In genomic region chr5:154478752-154479159, GRCh38 we compare ENCODE assay signal across 20 cellular contexts. TPM values are rescaled to one million over a fixed set of nuclear protein-coding genes. Genes with fewer than 3 reads are reported as not detected.
DNase-seq lines count a peak whose midpoint lies in the region; ATAC-seq, FAIRE-seq and TF ChIP-seq lines count a peak whose summit lies in the region.
"Had no signal": no experiment of that assay in that cellular context is flagged by ENCODE, and none has a peak within 500 bp of the region (broad histone marks: within the 10 kb centered on the region; RNA-seq: fewer than 3 reads in every experiment).

No MANE protein-coding gene starts in this region.

- H2BK12ac ChIP-seq in H1 (ENCODE audit: low read depth, low read length): peak overlapping the region; percentile 2; the same call in 1 of the 2 replicates

- no peak for TF ChIP-seq POLR2A in H1 (IDR thresholded peaks at IDR 0.05; ENCODE audit: control extremely low read depth in 1 of 2, low read depth in 2 of 2, low read length in 2 of 2)

- no peak overlapping the region for H3K23ac ChIP-seq in H1 (ENCODE audit: insufficient read length)
- peak overlapping the region; percentile 59 for H3K23ac ChIP-seq in mesendoderm (ENCODE audit: low read length)

- H3K56ac ChIP-seq in H1 (replicated peaks; ENCODE audit: insufficient read length, low read depth, low read length) (no peak overlapping the region), mesendoderm (ENCODE audit: low read length) (peak overlapping the region; percentile 85)

- H2BK5ac ChIP-seq in H1 (ENCODE audit: low read depth, low read length) (no peak overlapping the region), mesendoderm (ENCODE audit: low read length) (no peak overlapping the region)

- no peak overlapping the region for H2AFZ ChIP-seq in H1 (ENCODE audit: low read length)
- H2AFZ ChIP-seq: parathyroid adenoma, PC-9 had no signal

- no peak overlapping the region; the same call in 1 of the 2 replicates for H3K18ac ChIP-seq in H1 (ENCODE audit: extremely low read depth, low read length)
- peak overlapping the region; percentile 1 for H3K18ac ChIP-seq in mesendoderm (ENCODE audit: low read length)

- no peak for DNase-seq in stimulated activated naive CD8-positive, alpha-beta T cell treated with anti-CD3 and anti-CD28 coated beads, Interleukin-15, amount 100 ng/mL, for 72 hours
- no peak for DNase-seq in H1 (ENCODE audit: low read depth in 1 of 2, low spot score in 2 of 2)
- peak; percentile 93 for DNase-seq in mesendoderm
- no peak for DNase-seq in AML-193 (lab: John Stamatoyannopoulos, UW)
- no peak for DNase-seq in nephron progenitor cell
- no peak for DNase-seq in amniotic stem cell (lab: John Stamatoyannopoulos, UW)
- DNase-seq: activated B cell treated with CpG ODN at 0.5 μM for 24 hours; activated CD8-positive, alpha-beta memory T cell treated with anti-CD3 and anti-CD28 coated beads, Interleukin-2, amount 50 U/mL, for 4 hours; activated naive CD8-positive, alpha-beta T cell treated with anti-CD3 and anti-CD28 coated beads for 36 hours; C1 segment of cervical spinal cord; DMS79; KBM-7; midbrain; testis had no signal

- no peak overlapping the region for H3K27ac Mint-ChIP-seq in stimulated activated naive CD8-positive, alpha-beta T cell treated with anti-CD3 and anti-CD28 coated beads, Interleukin-15, Interleukin-2, amounts not matched to agents 100 ng/mL and 50 ng/mL, for 24 hours
- H3K27ac Mint-ChIP-seq in stimulated activated naive CD8-positive, alpha-beta T cell treated with anti-CD3 and anti-CD28 coated beads, Interleukin-15, amount 100 ng/mL, for 72 hours: no peak overlapping the region
- no peak overlapping the region for H3K27ac Mint-ChIP-seq in nephron progenitor cell
- H3K27ac Mint-ChIP-seq: activated B cell treated with CpG ODN at 0.5 μM for 24 hours; activated naive CD8-positive, alpha-beta T cell treated with anti-CD3 and anti-CD28 coated beads for 36 hours had no signal

- 0% methylated on average over 18 of the region's 27 CpGs; no CpG with 5 or more reads in 1 of the 2 experiments for WGBS in H1 (ENCODE audit: extremely low coverage in 1 of 2, insufficient coverage in 1 of 2, insufficient read length in 1 of 2, insufficient replicate concordance in 2 of 2, low coverage in 1 of 2, low lambda C conversion rate in 2 of 2, missing lambda C conversion rate in 1 of 2), 2 experiments
- no CpG with 5 or more reads among the region's 27 CpGs for WGBS in mesendoderm (ENCODE audit: extremely low coverage, insufficient coverage, low lambda C conversion rate)

- H2BK120ac ChIP-seq in H1 (replicated peaks; ENCODE audit: low read depth, low read length) (no peak overlapping the region), mesendoderm (ENCODE audit: low read depth, low read length) (no peak overlapping the region)

- TF ChIP-seq EP300 in H1 (IDR thresholded peaks at IDR 0.05; ENCODE audit: borderline replicate concordance in 1 of 2, low read depth in 2 of 2, low read length in 2 of 2): no peak

- H4K91ac ChIP-seq in H1 (replicated peaks; ENCODE audit: insufficient read length, low read length): no peak overlapping the region

- H3K4me3 ChIP-seq in H1 (ENCODE audit: extremely low read depth in 1 of 4, insufficient read depth in 2 of 4, low read depth in 3 of 4, low read length in 4 of 4): peak overlapping the region in 3 of 4 experiments; percentile 6 to 58 (median 14); a peak in 5 of 8 replicates
- no peak overlapping the region for H3K4me3 ChIP-seq in mesendoderm (ENCODE audit: low read length)
- H3K4me3 ChIP-seq: PC-9, testis had no signal

- H2BK15ac ChIP-seq in H1 (ENCODE audit: low read length) (no peak overlapping the region), mesendoderm (replicated peaks; ENCODE audit: low read depth) (no peak overlapping the region)

- POLR2A ChIA-PET in H1 (lab: Charles Lee; ENCODE audit: partially characterized antibody): interaction anchor here (0.7 to 2.6 kb wide), 4 partner anchors 10 to 130 kb away, joined by 3 to 6 read pairs (median 4); no protein-coding TSS in a partner anchor

- peaks cover 27 to 63% (median 33%) of the 10 kb centered on the region in 4 experiments for H3K4me1 ChIP-seq in H1 (replicated peaks in 1 of 4; ENCODE audit: control insufficient read depth in 3 of 4, insufficient read depth in 4 of 4, low read length in 3 of 4)
- H3K4me1 ChIP-seq in mesendoderm (ENCODE audit: control insufficient read depth, low read depth, low read length): peaks cover 15% of the 10 kb centered on the region
- H3K4me1 ChIP-seq: parathyroid adenoma had no signal

- H4K8ac ChIP-seq in H1 (ENCODE audit: extremely low read depth, insufficient read depth, low read length): no peak overlapping the region
- H4K8ac ChIP-seq in mesendoderm (ENCODE audit: low read depth, low read length): no peak overlapping the region

- H3K23me2 ChIP-seq in H1 (ENCODE audit: low read depth, low read length): peaks cover 7% of the 10 kb centered on the region; the same call in 1 of the 2 replicates

- no peak overlapping the region for H3K27ac ChIP-seq in H1 (ENCODE audit: low read depth, low read length)
- H3K27ac ChIP-seq in mesendoderm (ENCODE audit: low read depth, low read length): no peak overlapping the region
- H3K27ac ChIP-seq: colonic mucosa, parathyroid adenoma, PC-9, testis had no signal

- FAIRE-seq in H1 (lab: Jason Lieb, UNC): no peak

- peaks cover 56% of the 10 kb centered on the region for H3K4me1 Mint-ChIP-seq in stimulated activated naive CD8-positive, alpha-beta T cell treated with anti-CD3 and anti-CD28 coated beads, Interleukin-15, Interleukin-2, amounts not matched to agents 100 ng/mL and 50 ng/mL, for 24 hours (ENCODE audit: low read depth)
- peaks cover 84% of the 10 kb centered on the region for H3K4me1 Mint-ChIP-seq in stimulated activated naive CD8-positive, alpha-beta T cell treated with anti-CD3 and anti-CD28 coated beads, Interleukin-15, amount 100 ng/mL, for 72 hours
- peaks cover 64% of the 10 kb centered on the region for H3K4me1 Mint-ChIP-seq in nephron progenitor cell

- peak overlapping the region; percentile 70 to 85 for H3K4me2 ChIP-seq in H1 (ENCODE audit: insufficient read depth in 1 of 2, low read depth in 2 of 2, low read length in 2 of 2)
- peak overlapping the region; percentile 64 for H3K4me2 ChIP-seq in mesendoderm (ENCODE audit: low read length)
- H3K4me2 ChIP-seq: PC-9 had no signal

- H3K9ac ChIP-seq in H1 (replicated peaks in 1 of 4; ENCODE audit: extremely low read depth in 1 of 4, low read depth in 3 of 4, low read length in 3 of 4) (no peak overlapping the region), mesendoderm (ENCODE audit: low read length) (peak overlapping the region; percentile 53)
- H3K9ac ChIP-seq: parathyroid adenoma had no signal

- no peak overlapping the region for H4K5ac ChIP-seq in H1 (ENCODE audit: insufficient read length, low read depth, low read length)
- no peak overlapping the region for H4K5ac ChIP-seq in mesendoderm (ENCODE audit: low read length)

- H3K79me2 ChIP-seq in H1 (ENCODE audit: control insufficient read depth in 1 of 2, insufficient read depth in 2 of 2, low read length in 2 of 2) (no peaks in the 10 kb centered on the region), mesendoderm (ENCODE audit: control insufficient read depth, insufficient read depth, low read length) (peaks cover 20% of the 10 kb centered on the region)
- H3K79me2 ChIP-seq: parathyroid adenoma had no signal

- peaks cover 4% of the 10 kb centered on the region for H3K36me3 Mint-ChIP-seq in stimulated activated naive CD8-positive, alpha-beta T cell treated with anti-CD3 and anti-CD28 coated beads, Interleukin-15, Interleukin-2, amounts not matched to agents 100 ng/mL and 50 ng/mL, for 24 hours (ENCODE audit: low read depth)
- H3K36me3 Mint-ChIP-seq in nephron progenitor cell (ENCODE audit: low read depth): no peaks in the 10 kb centered on the region

- CTCF ChIA-PET in H1 (lab: Charles Lee; ENCODE audit: partially characterized antibody): interaction anchor here (1.0 to 5.0 kb wide), 5 partner anchors 12 to 132 kb away, joined by 3 to 33 read pairs (median 12); no protein-coding TSS in a partner anchor

- H3K14ac ChIP-seq in H1 (ENCODE audit: insufficient read length): no peak overlapping the region

- H3K4me3 Mint-ChIP-seq in stimulated activated naive CD8-positive, alpha-beta T cell treated with anti-CD3 and anti-CD28 coated beads, Interleukin-15, Interleukin-2, amounts not matched to agents 100 ng/mL and 50 ng/mL, for 24 hours: peak overlapping the region; percentile 23
- no peak overlapping the region for H3K4me3 Mint-ChIP-seq in stimulated activated naive CD8-positive, alpha-beta T cell treated with anti-CD3 and anti-CD28 coated beads, Interleukin-15, amount 100 ng/mL, for 72 hours
- H3K4me3 Mint-ChIP-seq in nephron progenitor cell: no peak overlapping the region
- H3K4me3 Mint-ChIP-seq: activated naive CD8-positive, alpha-beta T cell treated with anti-CD3 and anti-CD28 coated beads for 36 hours had no signal

- no peak overlapping the region for H3K4ac ChIP-seq in H1 (replicated peaks; ENCODE audit: insufficient read length, low read depth, low read length)
- H3K4ac ChIP-seq in mesendoderm (ENCODE audit: low read depth, low read length): peak overlapping the region; percentile 43

- peak overlapping the region; percentile 34; the same call in 1 of the 2 replicates for H2BK20ac ChIP-seq in H1 (ENCODE audit: low read length)

- H3K27me3 Mint-ChIP-seq in stimulated activated naive CD8-positive, alpha-beta T cell treated with anti-CD3 and anti-CD28 coated beads, Interleukin-15, Interleukin-2, amounts not matched to agents 100 ng/mL and 50 ng/mL, for 24 hours: peaks cover 86% of the 10 kb centered on the region
- peaks cover 96% of the 10 kb centered on the region for H3K27me3 Mint-ChIP-seq in stimulated activated naive CD8-positive, alpha-beta T cell treated with anti-CD3 and anti-CD28 coated beads, Interleukin-15, amount 100 ng/mL, for 72 hours
- H3K27me3 Mint-ChIP-seq in nephron progenitor cell (ENCODE audit: low read depth, poor library complexity): peaks cover 100% of the 10 kb centered on the region

- H3K27me3 ChIP-seq in H1 (replicated peaks in 1 of 4; ENCODE audit: control insufficient read depth in 3 of 4, extremely low read depth in 1 of 4, insufficient read depth in 3 of 4, low read length in 3 of 4) (peaks cover 97 to 100% (median 99%) of the 10 kb centered on the region in 4 experiments), mesendoderm (ENCODE audit: insufficient read depth, low read length, poor library complexity) (peaks cover 61% of the 10 kb centered on the region)
- H3K27me3 ChIP-seq: testis had no signal

- H3K9me3 ChIP-seq in H1 (ENCODE audit: insufficient read depth in 2 of 2, low read depth in 1 of 2, low read length in 1 of 2): no peaks in the 10 kb centered on the region
- H3K9me3 ChIP-seq: colonic mucosa, testis had no signal

- TF ChIP-seq RAD21 in H1 (IDR thresholded peaks at IDR 0.05 in 1 of 2, conservative IDR thresholded peaks at IDR 0.05 in 1 of 2; ENCODE audit: low read depth in 2 of 2, low read length in 2 of 2): no peak

- TF ChIP-seq CTCF in H1 (IDR thresholded peaks at IDR 0.05; ENCODE audit: control extremely low read depth in 1 of 3, insufficient read depth in 1 of 3, low read depth in 1 of 3, low read length in 3 of 3): no peak
- TF ChIP-seq CTCF in nephron progenitor cell (IDR thresholded peaks at IDR 0.05): no peak

- H3K9me3 Mint-ChIP-seq in stimulated activated naive CD8-positive, alpha-beta T cell treated with anti-CD3 and anti-CD28 coated beads, Interleukin-15, Interleukin-2, amounts not matched to agents 100 ng/mL and 50 ng/mL, for 24 hours: no peaks in the 10 kb centered on the region
- no peaks in the 10 kb centered on the region for H3K9me3 Mint-ChIP-seq in stimulated activated naive CD8-positive, alpha-beta T cell treated with anti-CD3 and anti-CD28 coated beads, Interleukin-15, amount 100 ng/mL, for 72 hours
- H3K9me3 Mint-ChIP-seq in nephron progenitor cell: no peaks in the 10 kb centered on the region
- H3K9me3 Mint-ChIP-seq: activated B cell treated with CpG ODN at 0.5 μM for 24 hours; activated naive CD8-positive, alpha-beta T cell treated with anti-CD3 and anti-CD28 coated beads for 36 hours had no signal

- peaks cover 18 to 48% of the 10 kb centered on the region in 2 experiments for H4K20me1 ChIP-seq in H1 (replicated peaks in 1 of 2; ENCODE audit: control insufficient read depth in 1 of 2, insufficient read depth in 2 of 2, low read length in 2 of 2)

- H3K36me3 ChIP-seq in H1 (ENCODE audit: control insufficient read depth in 2 of 4, insufficient read depth in 4 of 4, low read length in 3 of 4) (peaks cover 0 to 4% (median 0%) of the 10 kb centered on the region in 4 experiments; a peak in 1 of 8 replicates), mesendoderm (ENCODE audit: control insufficient read depth, insufficient read depth, low read length) (no peaks in the 10 kb centered on the region)
- H3K36me3 ChIP-seq: colonic mucosa had no signal

- ATAC-seq in stimulated activated naive CD8-positive, alpha-beta T cell treated with anti-CD3 and anti-CD28 coated beads, Interleukin-15, amount 100 ng/mL, for 72 hours: no peak
- no peak for ATAC-seq in HG02884 (IDR thresholded peaks at IDR 0.05; ENCODE audit: unreplicated experiment)

- no peak overlapping the region for H2AK5ac ChIP-seq in H1 (ENCODE audit: low read depth, low read length)
- H2AK5ac ChIP-seq in mesendoderm (ENCODE audit: low read length): no peak overlapping the region

- H3K79me1 ChIP-seq in H1 (ENCODE audit: low read depth, low read length) (no peaks in the 10 kb centered on the region; the same call in 1 of the 2 replicates), mesendoderm (ENCODE audit: low read length) (peaks cover 3% of the 10 kb centered on the region)

RNA-seq across cellular contexts. Expression of gene HAND1, which starts 0.7 kb away (rescaled TPM):
- not detected in 2 replicates for total RNA-seq in H1 (2021; fragmentation: NEBNext Ultra II Directional; extraction: Animal tissue kit (Norgen Biotek cat#: 25700))
- 0.06 TPM in 1 of 2 replicates, not detected in the other for polyA plus RNA-seq in H1 (2011; rRNA removed)
- not detected for polyA plus RNA-seq in H1 (2011; cell fraction: cytosol; rRNA removed)
- not detected for polyA plus RNA-seq in H1 (2011; cell fraction: nucleus; rRNA removed)
- polyA plus RNA-seq in H1 (2012, experiment 1 of 2): 0.09 to 0.59 TPM (median 0.40 TPM) in 3 of 4 replicates, not detected in the other
- 1.2 TPM for polyA plus RNA-seq in H1 (2012, experiment 2 of 2)
- not detected for polyA plus RNA-seq in H1 (2013, experiment 1 of 2)
- polyA plus RNA-seq in H1 (2013, experiment 2 of 2): not detected
- not detected in 2 replicates for polyA minus RNA-seq in H1 (2011; rRNA and poly(A)+ RNA removed)
- not detected for polyA minus RNA-seq in H1 (2011; cell fraction: cytosol; rRNA and poly(A)+ RNA removed)
- polyA minus RNA-seq in H1 (2011; cell fraction: nucleus; rRNA and poly(A)+ RNA removed): 0.40 TPM
- 0.94 TPM for polyA plus RNA-seq in mesendoderm (2013, experiment 1 of 2)
- polyA plus RNA-seq in mesendoderm (2013, experiment 2 of 2): 0.81 TPM
- total RNA-seq: activated B cell treated with CpG ODN at 0.5 μM for 24 hours; activated naive CD8-positive, alpha-beta T cell treated with anti-CD3 and anti-CD28 coated beads for 36 hours; esophagus mucosa; PC-9; testis had no signal

RNA-seq across cellular contexts. Expression of gene SAP30L, which starts 33.0 kb away (rescaled TPM):
- total RNA-seq in H1 (2021; fragmentation: NEBNext Ultra II Directional; extraction: Animal tissue kit (Norgen Biotek cat#: 25700)): 26.3 and 31.5 TPM in 2 replicates
- 8.3 and 12.2 TPM in 2 replicates for polyA plus RNA-seq in H1 (2011; rRNA removed)
- 13.4 TPM for polyA plus RNA-seq in H1 (2011; cell fraction: cytosol; rRNA removed)
- polyA plus RNA-seq in H1 (2011; cell fraction: nucleus; rRNA removed): 13.6 TPM
- polyA plus RNA-seq in H1 (2012, experiment 1 of 2): 18.6 to 28.7 TPM (median 21.7 TPM) in 4 replicates
- polyA plus RNA-seq in H1 (2012, experiment 2 of 2): 2.0 TPM
- polyA plus RNA-seq in H1 (2013, experiment 1 of 2): 40.2 TPM
- polyA plus RNA-seq in H1 (2013, experiment 2 of 2): 48.2 TPM
- 12.1 and 15.0 TPM in 2 replicates for polyA minus RNA-seq in H1 (2011; rRNA and poly(A)+ RNA removed)
- 16.7 TPM for polyA minus RNA-seq in H1 (2011; cell fraction: cytosol; rRNA and poly(A)+ RNA removed)
- polyA minus RNA-seq in H1 (2011; cell fraction: nucleus; rRNA and poly(A)+ RNA removed): 10.0 TPM
- polyA plus RNA-seq in mesendoderm (2013, experiment 1 of 2): 39.5 TPM
- 35.2 TPM for polyA plus RNA-seq in mesendoderm (2013, experiment 2 of 2)
